33 cellular contexts compared by ENCODE assay signal in the genomic region with DNA sequence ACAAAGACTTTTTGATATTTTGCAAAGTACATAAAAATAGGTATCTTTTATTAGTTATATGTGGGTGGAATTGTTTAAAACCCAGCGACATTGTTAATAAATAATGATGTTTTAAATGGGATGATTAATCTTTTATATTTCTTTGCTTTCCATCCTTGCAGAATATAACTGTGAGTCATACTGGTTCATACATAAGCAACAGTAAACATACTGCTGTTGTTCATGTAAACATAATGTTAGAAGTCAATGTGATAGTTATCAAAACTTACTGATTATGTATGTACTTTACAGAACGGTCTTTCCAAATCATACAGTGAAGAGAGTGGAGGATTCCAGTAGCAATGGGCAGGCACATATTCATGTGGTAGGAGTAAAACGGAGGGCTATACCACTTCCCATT.
"Had no signal": no experiment of that assay in that cellular context is flagged by ENCODE, and none has a peak within 500 bp of the region (broad histone marks: within the 10 kb centered on the region; RNA-seq: fewer than 3 reads in every experiment).

No MANE protein-coding gene starts in this region.

- H3K4me1 ChIP-seq: ascending aorta, body of pancreas, breast epithelium, Peyer's patch had no signal

- H3K27ac ChIP-seq: ascending aorta, body of pancreas, breast epithelium, Peyer's patch, RWPE1 had no signal

- H3K9me3 ChIP-seq: ascending aorta, body of pancreas, breast epithelium, MG63, Peyer's patch had no signal

- DNase-seq: activated CD4-positive, alpha-beta T cell treated with anti-CD3 and anti-CD28 coated beads, Interleukin-2, amount 10 ng/mL, durations not matched to agents 24 days and 14 days; activated CD4-positive, alpha-beta T cell treated with anti-CD3 and anti-CD28 coated beads, Interleukin-2, amount 50 U/mL, for 4 hours; activated CD8-positive, alpha-beta T cell treated with anti-CD3 and anti-CD28 coated beads for 36 hours; activated effector memory CD4-positive, alpha-beta T cell treated with anti-CD3 and anti-CD28 coated beads, Interleukin-2, amount 50 U/mL, for 16 hours; activated naive CD4-positive, alpha-beta T cell; activated naive CD4-positive, alpha-beta T cell treated with anti-CD3 and anti-CD28 coated beads, Interleukin-2, amount 50 U/mL, for 16 hours; activated naive CD8-positive, alpha-beta T cell treated with anti-CD3 and anti-CD28 coated beads, Interleukin-2, amount 10 ng/mL, durations not matched to agents 7 days and 5 days; activated T-cell treated with anti-CD3 and anti-CD28 coated beads, Interleukin-2, amount 50 U/mL, for 1 hour; activated T-cell treated with anti-CD3 and anti-CD28 coated beads, Interleukin-2, amount 50 U/mL, for 72 hours; amygdala; body of pancreas; Karpas-422; KBM-7; MG63; NCI-H1048; NCI-H1105 treated with DMSO at 0.1 percent for 48 hours; NCI-H1436; NCI-H1694; NCI-H1930; NCI-H2081 treated with DMSO at 0.1 percent for 48 hours; NCI-H226; NCI-H446 treated with DMSO at 0.1 percent for 48 hours; NCI-H524; NCI-H69; NCI-H82; Peyer's patch; SW 1271; T1000 had no signal

- ATAC-seq: activated CD8-positive, alpha-beta T cell treated with anti-CD3 and anti-CD28 coated beads for 36 hours; activated T-cell treated with anti-CD3 and anti-CD28 coated beads, Interleukin-2, amount 50 U/mL, for 72 hours; activated T-helper 17 cell treated with anti-CD3 and anti-CD28 coated beads, Interleukin-2, amount 50 U/mL, for 72 hours; body of pancreas; Right ventricle myocardium inferior had no signal

- H3K4me3 ChIP-seq: ascending aorta, body of pancreas, breast epithelium, MG63, Peyer's patch had no signal

- H3K27me3 ChIP-seq: ascending aorta, body of pancreas, breast epithelium, MG63, Peyer's patch had no signal
